ENCODE assay signal across 8 cellular contexts in the genomic region with DNA sequence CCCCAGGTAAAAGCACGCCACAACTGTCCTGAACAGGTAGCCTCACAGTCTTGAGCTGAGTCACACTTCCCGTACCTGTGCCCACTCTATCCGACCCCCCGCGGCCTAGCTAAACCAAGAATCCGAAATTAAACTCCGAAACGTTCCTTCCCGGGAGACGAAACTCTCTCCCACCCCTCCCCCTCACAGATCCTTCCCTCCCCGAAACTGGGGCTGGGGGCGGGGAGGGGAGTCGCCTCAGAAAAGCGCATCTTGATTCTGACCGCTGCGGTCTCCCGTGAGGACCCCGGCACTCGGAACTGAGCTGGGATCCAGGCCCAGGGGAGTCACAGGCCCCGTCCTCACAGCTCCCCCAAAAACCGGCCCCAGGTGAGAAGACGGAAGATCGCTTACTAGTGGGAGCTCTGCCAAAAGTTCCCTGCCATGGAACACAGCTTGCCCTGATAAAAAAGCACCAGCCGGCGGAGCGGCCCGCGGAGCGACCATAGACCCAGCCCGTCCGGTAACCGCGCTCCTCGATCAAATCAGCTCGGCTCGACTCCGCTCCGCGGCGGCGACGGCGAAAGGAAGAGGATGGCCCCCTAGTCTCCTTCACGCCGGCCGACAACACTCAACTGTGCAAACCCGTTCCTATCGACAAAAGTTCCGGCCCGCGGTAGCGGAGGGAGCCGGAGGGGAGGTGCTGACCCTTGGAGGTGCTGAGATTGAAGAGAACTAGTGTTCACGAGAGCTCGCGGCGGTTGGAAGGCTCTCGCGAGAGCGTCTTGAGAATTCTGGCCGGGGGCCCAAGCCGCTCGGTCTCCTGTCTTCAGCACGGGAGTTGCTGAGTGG.
DNase-seq lines count a peak whose midpoint lies in the region; ATAC-seq lines count a peak whose summit lies in the region.

A gene with protein sequence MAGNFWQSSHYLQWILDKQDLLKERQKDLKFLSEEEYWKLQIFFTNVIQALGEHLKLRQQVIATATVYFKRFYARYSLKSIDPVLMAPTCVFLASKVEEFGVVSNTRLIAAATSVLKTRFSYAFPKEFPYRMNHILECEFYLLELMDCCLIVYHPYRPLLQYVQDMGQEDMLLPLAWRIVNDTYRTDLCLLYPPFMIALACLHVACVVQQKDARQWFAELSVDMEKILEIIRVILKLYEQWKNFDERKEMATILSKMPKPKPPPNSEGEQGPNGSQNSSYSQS (minus strand): TSS at position 558 of the 831 bp plus-strand sequence. CDS start 133 bp downstream, at position 425.

- peak; percentile 94 for DNase-seq in AG20443 (ENCODE audit: low spot score)
- DNase-seq in NCI-H510A (lab: John Stamatoyannopoulos, UW) = peak; percentile 82
- peak; percentile 87 for DNase-seq in activated CD4-positive, alpha-beta T cell treated with anti-CD3 and anti-CD28 coated beads for 4 hours
- DNase-seq in kidney tubule cell (ENCODE audit: low spot score) = peak; percentile 97
- DNase-seq in stimulated activated CD4-positive, alpha-beta T cell treated with anti-CD3 and anti-CD28 coated beads, Interleukin-1b, Interleukin-23, amount 100 ng/mL, for 24 hours (ENCODE audit: low read depth in 4 of 4, low spot score in 1 of 4) = peak; percentile 79 to 87 (median 83)

- H3K27ac ChIP-seq in cingulate gyrus (ENCODE audit: low read depth, low read length) = peak within 1 kb of the TSS; percentile 76

- peak; percentile 99 for ATAC-seq in GM19043 (IDR thresholded peaks at IDR 0.05; ENCODE audit: low read depth, unreplicated experiment)
- peak; percentile 99 for ATAC-seq in HG03378 (IDR thresholded peaks at IDR 0.05; ENCODE audit: unreplicated experiment)

Comparison
In these comparisons a context has a peak if more than half of its experiments do, and no peak if none do; other contexts are left out.
1. Peak in every context shown above with its lines: DNase-seq, ATAC-seq and H3K27ac ChIP-seq.